Comparison of ENCODE assay signal across 7 cellular contexts in genomic region chr18:45839415-45840395, GRCh38. TPM values are rescaled to one million over a fixed set of nuclear protein-coding genes. Genes with fewer than 3 reads are reported as not detected.
A peak's percentile ranks its signal among the peaks of the same experiment; 100 is the strongest.
DNase-seq lines count a peak whose midpoint lies in the region; ATAC-seq and TF ChIP-seq lines count a peak whose summit lies in the region.

No MANE protein-coding gene starts in this region.

- H3K9ac ChIP-seq in PC-3 (ENCODE audit: low read length), result no peak overlapping the region

- CTCF ChIA-PET in PC-3 (lab: Charles Lee), result interaction anchor here (0.6 to 1.0 kb wide), 5 partner anchors 9 to 117 kb away, joined by 4 to 8 read pairs (median 5); no protein-coding TSS in a partner anchor

- POLR2A ChIA-PET in PC-3 (lab: Charles Lee; ENCODE audit: unreplicated experiment), result interaction anchor here (0.6 kb wide), 1 partner anchor 75 kb away, joined by 3 read pairs; no protein-coding TSS in a partner anchor

- H3K9me3 ChIP-seq in PC-3 (ENCODE audit: low read length), result no peaks in the 10 kb centered on the region
- no peaks in the 10 kb centered on the region for H3K9me3 ChIP-seq in effector memory CD4-positive, alpha-beta T cell (ENCODE audit: control insufficient read depth, low read length)

- no peaks in the 10 kb centered on the region for H3K9me2 ChIP-seq in PC-3 (replicated peaks; ENCODE audit: low read length)

- no peaks in the 10 kb centered on the region for H3K9me3 Mint-ChIP-seq in effector memory CD8-positive, alpha-beta T cell

- DNase-seq in ELF-1 (ENCODE audit: low read depth, low spot score) (peak; percentile 83), PC-3 (peak; percentile 62), myocyte (ENCODE audit: low read depth) (peak; percentile 68), dorsolateral prefrontal cortex (no peak)
- DNase-seq in effector memory CD8-positive, alpha-beta T cell, result peak; percentile 12 to 16 (median 16)
- DNase-seq in effector memory CD4-positive, alpha-beta T cell, result no peak

- H3K4me3 ChIP-seq in PC-3 (ENCODE audit: low read length) (no peak overlapping the region), dorsolateral prefrontal cortex (no peak overlapping the region)
- no peak overlapping the region for H3K4me3 ChIP-seq in effector memory CD4-positive, alpha-beta T cell (ENCODE audit: insufficient read depth, low read depth, low read length, poor library complexity, severe bottlenecking)

- no peaks in the 10 kb centered on the region for H3F3A ChIP-seq in PC-3 (ENCODE audit: low read length, unreplicated experiment)

- H3K27me3 Mint-ChIP-seq in effector memory CD8-positive, alpha-beta T cell, result peaks cover 28 to 58% of the 10 kb centered on the region in 2 donors

- no peak overlapping the region for H3K27ac Mint-ChIP-seq in effector memory CD8-positive, alpha-beta T cell

- H3K27ac ChIP-seq in PC-3 (ENCODE audit: low read length), result no peak overlapping the region
- no peak overlapping the region for H3K27ac ChIP-seq in dorsolateral prefrontal cortex
- H3K27ac ChIP-seq in effector memory CD4-positive, alpha-beta T cell (ENCODE audit: insufficient read depth, low read length, poor library complexity, severe bottlenecking), result no peak overlapping the region

- H3K4me3 Mint-ChIP-seq in effector memory CD8-positive, alpha-beta T cell, result peak overlapping the region; percentile 25 to 57

- BruUV-seq in PC-3 (replicated peaks; lab: Mats Ljungman, UMichigan), result no TSS peak

- H3K27me3 ChIP-seq in PC-3 (ENCODE audit: low read length), result no peaks in the 10 kb centered on the region
- peaks cover 0 to 42% (median 25%) of the 10 kb centered on the region in 45 donors for H3K27me3 ChIP-seq in dorsolateral prefrontal cortex
- H3K27me3 ChIP-seq in effector memory CD4-positive, alpha-beta T cell (replicated peaks; ENCODE audit: control insufficient read depth, insufficient read depth, low read length, poor library complexity, severe bottlenecking), result peaks cover 17% of the 10 kb centered on the region

- peak; percentile 50 for ATAC-seq in HG03097 (IDR thresholded peaks at IDR 0.05; ENCODE audit: low FRiP score, unreplicated experiment)
- ATAC-seq in PC-3, result peak; percentile 89
- peak; percentile 63 for ATAC-seq in effector memory CD8-positive, alpha-beta T cell (replicated peaks)

- intact Hi-C loops in PC-3 (cut with micrococcal nuclease), result loop anchor here (1.0 to 2.0 kb wide), 4 partner anchors 37 to 148 kb away; no protein-coding TSS in a partner anchor
- intact Hi-C loops in dorsolateral prefrontal cortex (cut with DNase I), result no loop called here

- no peak overlapping the region for H3K4me2 ChIP-seq in PC-3 (ENCODE audit: low read length)

- H2AFZ ChIP-seq in PC-3 (ENCODE audit: low read length), result no peak overlapping the region

- peaks cover 6 to 18% of the 10 kb centered on the region in 2 donors for H3K4me1 Mint-ChIP-seq in effector memory CD8-positive, alpha-beta T cell (ENCODE audit: low read depth in 2 of 2)

- peaks cover 9% of the 10 kb centered on the region for H3K36me3 Mint-ChIP-seq in effector memory CD8-positive, alpha-beta T cell (ENCODE audit: insufficient read depth)

- H3K79me2 ChIP-seq in PC-3 (ENCODE audit: low read length), result no peaks in the 10 kb centered on the region

- H4K20me1 ChIP-seq in PC-3 (ENCODE audit: low read length), result no peaks in the 10 kb centered on the region

- no peaks in the 10 kb centered on the region for H3K36me3 ChIP-seq in PC-3 (ENCODE audit: low read depth, low read length)
- H3K36me3 ChIP-seq in effector memory CD4-positive, alpha-beta T cell (ENCODE audit: control insufficient read depth, insufficient read depth, low read length), result no peaks in the 10 kb centered on the region

- peaks cover 5% of the 10 kb centered on the region; the same call in 1 of the 2 replicates for H3K4me1 ChIP-seq in PC-3 (ENCODE audit: insufficient read depth, low read length)
- H3K4me1 ChIP-seq in effector memory CD4-positive, alpha-beta T cell (ENCODE audit: control insufficient read depth, insufficient read depth, low read length, poor library complexity, severe bottlenecking), result peaks cover 8% of the 10 kb centered on the region

- peak; percentile 61 for TF ChIP-seq CTCF in PC-3 (conservative IDR thresholded peaks at IDR 0.05; ENCODE audit: low read depth, low read length)
- TF ChIP-seq CTCF in dorsolateral prefrontal cortex (IDR thresholded peaks at IDR 0.05 in 54 of 56, conservative IDR thresholded peaks at IDR 0.05 in 2 of 56; ENCODE audit: low read depth in 1 of 56, partially characterized antibody in 56 of 56), result peak in 19 of 56 donors; percentile 6 to 45 (median 27)

RNA-seq across cellular contexts. Expression of gene SIGLEC15, which starts 14.2 kb away (rescaled TPM):
- 2.0 and 4.8 TPM in 2 replicates for total RNA-seq in PC-3 (2014; rRNA removed)
- total RNA-seq in myocyte, result not detected in 2 replicates
- 0.15 TPM for polyA plus RNA-seq in myocyte (2012)
- total RNA-seq in dorsolateral prefrontal cortex, result under 1 TPM in 15 of 120 experiments, not detected in 105; 0.17 to 0.70 (median 0.26) TPM

Comparison
In these comparisons a context has a peak if more than half of its experiments do, and no peak if none do; other contexts are left out.
1. DNase-seq: peak in ELF-1 (single experiment), PC-3 (single experiment), effector memory CD8-positive, alpha-beta T cell (3 of 3) and myocyte (single experiment); none in dorsolateral prefrontal cortex (0 of 10) and effector memory CD4-positive, alpha-beta T cell (0 of 3).
2. Peak in every context shown above with its lines, with median percentiles within 50 percentile points of each other: ATAC-seq.